ENCODE assay signal across 11 cellular contexts in genomic region chr5:95725937-95726810, GRCh38. TPM values are rescaled to one million over a fixed set of nuclear protein-coding genes. Genes with fewer than 3 reads are reported as not detected.
DNase-seq lines count a peak whose midpoint lies in the region; ATAC-seq and TF ChIP-seq lines count a peak whose summit lies in the region.
"Had no signal": no experiment of that assay in that cellular context is flagged by ENCODE, and none has a peak within 500 bp of the region (broad histone marks: within the 10 kb centered on the region; RNA-seq: fewer than 3 reads in every experiment).

No MANE protein-coding gene starts in this region.

- H3K36me3 ChIP-seq in IMR-90 (ENCODE audit: control insufficient read depth, insufficient read depth, low read length) (no peaks in the 10 kb centered on the region), esophagus muscularis mucosa (no peaks in the 10 kb centered on the region), thoracic aorta (no peaks in the 10 kb centered on the region), H7 (replicated peaks; ENCODE audit: control insufficient read depth, insufficient read depth, low read length) (no peaks in the 10 kb centered on the region)
- no peaks in the 10 kb centered on the region for H3K36me3 ChIP-seq in naive thymus-derived CD4-positive, alpha-beta T cell (ENCODE audit: control insufficient read depth in 2 of 3, insufficient read depth in 3 of 3, low read length in 3 of 3)

- CTCF ChIA-PET in IMR-90 (lab: Yijun Ruan, JAX), result interaction anchor here (0.6 to 3.5 kb wide), 3 partner anchors 8 to 79 kb away, joined by 3 to 16 read pairs (median 4); partner anchors contain the start of gene RFESD
- CTCF ChIA-PET in naive thymus-derived CD4-positive, alpha-beta T cell (lab: Charles Lee), result no interaction called here

- peak overlapping the region; percentile 96; the same call in 2 of the 3 replicates for H2BK15ac ChIP-seq in IMR-90 (ENCODE audit: low read depth, low read length)

- H3K36me3 Mint-ChIP-seq in naive thymus-derived CD4-positive, alpha-beta T cell, result no peaks in the 10 kb centered on the region

- H3K27me3 Mint-ChIP-seq in naive thymus-derived CD4-positive, alpha-beta T cell, result peaks cover 0 to 54% (median 5%) of the 10 kb centered on the region in 5 donors

- H3K27ac ChIP-seq in IMR-90 (ENCODE audit: insufficient read depth, low read length) (peak overlapping the region; percentile 87), esophagus muscularis mucosa (replicated peaks in 1 of 4) (peak overlapping the region; percentile 14 to 48 (median 36)), thoracic aorta (peak overlapping the region in 1 of 2 donors; percentile 2), dorsolateral prefrontal cortex (peak overlapping the region in 11 of 59 donors; percentile 6 to 47 (median 18))
- no peak overlapping the region for H3K27ac ChIP-seq in naive thymus-derived CD4-positive, alpha-beta T cell (ENCODE audit: low read depth, low read length)

- H2AK9ac ChIP-seq in IMR-90 (replicated peaks; ENCODE audit: low read depth, low read length, poor library complexity), result peak overlapping the region; percentile 56

- H3K79me1 ChIP-seq in IMR-90 (ENCODE audit: low read depth in 1 of 2, low read length in 2 of 2), result peaks cover 0 to 16% of the 10 kb centered on the region in 2 experiments; a peak in 2 of 4 replicates

- peaks cover 7% of the 10 kb centered on the region; the same call in 1 of the 2 replicates for H3K9me1 ChIP-seq in IMR-90 (ENCODE audit: insufficient read depth, low read length)

- peak overlapping the region in 2 of 9 donors; percentile 23 to 26 for H3K27ac Mint-ChIP-seq in naive thymus-derived CD4-positive, alpha-beta T cell
- H3K27ac Mint-ChIP-seq: stimulated activated naive CD8-positive, alpha-beta T cell treated with anti-CD3 and anti-CD28 coated beads, Interleukin-15, Interleukin-2, amounts not matched to agents 100 ng/mL and 50 ng/mL, for 24 hours had no signal

- in situ Hi-C loops in IMR-90 (cut with MboI; ENCODE audit: low sequenced_read_pairs), result no loop called here

- H3K56ac ChIP-seq in IMR-90 (ENCODE audit: extremely low read depth, insufficient read depth, low read length), result peak overlapping the region; percentile 55; the same call in 1 of the 2 replicates

- peak overlapping the region; percentile 90 for H3K23ac ChIP-seq in IMR-90 (ENCODE audit: low read depth, low read length)

- POLR2A ChIA-PET in IMR-90 (lab: Charles Lee; ENCODE audit: unreplicated experiment), result interaction anchor here (0.7 kb wide), 1 partner anchor 34 kb away, joined by 9 read pairs; no protein-coding TSS in a partner anchor
- POLR2A ChIA-PET in naive thymus-derived CD4-positive, alpha-beta T cell (lab: Charles Lee), result interaction anchor here (0.6 kb wide), 1 partner anchor 101 kb away, joined by 3 read pairs; no protein-coding TSS in a partner anchor

- no peak for TF ChIP-seq RAD21 in IMR-90 (IDR thresholded peaks at IDR 0.05; ENCODE audit: low read length)

- H4K20me1 ChIP-seq in IMR-90 (ENCODE audit: insufficient read depth, low read length), result no peaks in the 10 kb centered on the region

- H3K4me2 ChIP-seq in IMR-90 (ENCODE audit: low read depth, low read length), result peak overlapping the region; percentile 79

- no peaks in the 10 kb centered on the region for H3K27me3 ChIP-seq in IMR-90 (ENCODE audit: control insufficient read depth, insufficient read depth, low read length)
- H3K27me3 ChIP-seq in esophagus muscularis mucosa, result no peaks in the 10 kb centered on the region
- no peaks in the 10 kb centered on the region for H3K27me3 ChIP-seq in thoracic aorta (replicated peaks; ENCODE audit: insufficient read depth)
- no peaks in the 10 kb centered on the region for H3K27me3 ChIP-seq in naive thymus-derived CD4-positive, alpha-beta T cell (ENCODE audit: control insufficient read depth in 2 of 2, insufficient read depth in 2 of 2, low read length in 2 of 2)
- peaks cover 12% of the 10 kb centered on the region; the same call in 1 of the 2 replicates for H3K27me3 ChIP-seq in H7 (ENCODE audit: control insufficient read depth, insufficient read depth, low read length)
- no peaks in the 10 kb centered on the region for H3K27me3 ChIP-seq in dorsolateral prefrontal cortex

- H3K4me1 ChIP-seq in IMR-90 (ENCODE audit: control insufficient read depth, insufficient read depth, low read length), result peaks cover 19% of the 10 kb centered on the region
- H3K4me1 ChIP-seq in esophagus muscularis mucosa, result peaks cover 20 to 67% (median 48%) of the 10 kb centered on the region in 4 donors
- H3K4me1 ChIP-seq in thoracic aorta (ENCODE audit: control insufficient read depth in 1 of 2, low read depth in 2 of 2), result peaks cover 9 to 20% of the 10 kb centered on the region in 2 donors
- H3K4me1 ChIP-seq in naive thymus-derived CD4-positive, alpha-beta T cell (ENCODE audit: control insufficient read depth in 2 of 2, insufficient read depth in 2 of 2, low read length in 2 of 2), result peaks cover 0 to 20% of the 10 kb centered on the region in 2 donors

- BruUV-seq in IMR-90 (replicated peaks; lab: Mats Ljungman, UMichigan), result no TSS peak

- H4K8ac ChIP-seq in IMR-90 (ENCODE audit: low read depth in 2 of 2, low read length in 2 of 2), result peak overlapping the region; percentile 89 to 92; a peak in 3 of 4 replicates

- peak overlapping the region; percentile 88 for H4K91ac ChIP-seq in IMR-90 (ENCODE audit: insufficient read depth, low read depth, low read length)

- H2AK5ac ChIP-seq in IMR-90 (ENCODE audit: low read depth, low read length), result peak overlapping the region; percentile 93; the same call in 1 of the 2 replicates

- peak overlapping the region; percentile 90 for H2BK5ac ChIP-seq in IMR-90 (ENCODE audit: low read depth, low read length, poor library complexity, severe bottlenecking)

- no peak for TF ChIP-seq EP300 in esophagus muscularis mucosa (IDR thresholded peaks at IDR 0.05)

- DNase-seq in IMR-90, result peak; percentile 74
- DNase-seq in esophagus muscularis mucosa (ENCODE audit: extremely low spot score), result no peak
- DNase-seq in thoracic aorta (ENCODE audit: low spot score), result no peak
- no peak for DNase-seq in naive thymus-derived CD4-positive, alpha-beta T cell
- DNase-seq in GDM1 (lab: John Stamatoyannopoulos, UW), result no peak
- no peak for DNase-seq in H7
- no peak for DNase-seq in dorsolateral prefrontal cortex
- DNase-seq: NCI-H1417 treated with DMSO at 0.1 percent for 48 hours had no signal

- peak overlapping the region; percentile 94 for H2BK120ac ChIP-seq in IMR-90 (ENCODE audit: low read depth, low read length)

- H2BK20ac ChIP-seq in IMR-90 (ENCODE audit: low read depth, low read length), result peak overlapping the region; percentile 89

- dilution Hi-C loops in IMR-90 (cut with HindIII; ENCODE audit: low sequenced_read_pairs, unreplicated experiment), result no loop called here

- peak overlapping the region; percentile 66 for H2AFZ ChIP-seq in IMR-90 (replicated peaks; ENCODE audit: low read length, poor library complexity)

- peak overlapping the region; percentile 51 for H3K9ac ChIP-seq in IMR-90 (ENCODE audit: low read depth, low read length)

- H3K9me3 ChIP-seq in IMR-90 (ENCODE audit: control insufficient read depth, insufficient read depth, low read length) (no peaks in the 10 kb centered on the region), esophagus muscularis mucosa (no peaks in the 10 kb centered on the region), thoracic aorta (no peaks in the 10 kb centered on the region)
- H3K9me3 ChIP-seq in naive thymus-derived CD4-positive, alpha-beta T cell (ENCODE audit: control insufficient read depth in 2 of 3, low read length in 3 of 3), result no peaks in the 10 kb centered on the region

- H3K18ac ChIP-seq in IMR-90 (ENCODE audit: low read depth, low read length), result peak overlapping the region; percentile 91

- peak; percentile 35 for ATAC-seq in GM18873 (IDR thresholded peaks at IDR 0.05; ENCODE audit: low FRiP score, unreplicated experiment)
- peak; percentile 8; the same call in 1 of the 2 replicates for ATAC-seq in IMR-90 (ENCODE audit: low read depth)
- ATAC-seq in thoracic aorta (ENCODE audit: insufficient number of reproducible peaks, low FRiP score, low read depth), result no peak
- no peak for ATAC-seq in naive thymus-derived CD4-positive, alpha-beta T cell

- peak overlapping the region in 4 of 10 donors; percentile 8 to 85 (median 29) for H3K4me3 Mint-ChIP-seq in naive thymus-derived CD4-positive, alpha-beta T cell
- H3K4me3 Mint-ChIP-seq: stimulated activated naive CD8-positive, alpha-beta T cell treated with anti-CD3 and anti-CD28 coated beads, Interleukin-15, Interleukin-2, amounts not matched to agents 100 ng/mL and 50 ng/mL, for 24 hours had no signal

- H3K4ac ChIP-seq in IMR-90 (ENCODE audit: low read depth, low read length), result peak overlapping the region; percentile 94

- peak overlapping the region; percentile 90 for H4K5ac ChIP-seq in IMR-90 (ENCODE audit: low read depth, low read length)

- peak overlapping the region; percentile 90 for H3K14ac ChIP-seq in IMR-90 (replicated peaks; ENCODE audit: low read depth, low read length)

- TF ChIP-seq CTCF in IMR-90 (conservative IDR thresholded peaks at IDR 0.05; ENCODE audit: low read depth, low read length) (no peak), esophagus muscularis mucosa (IDR thresholded peaks at IDR 0.05) (no peak), thoracic aorta (IDR thresholded peaks at IDR 0.05) (no peak), dorsolateral prefrontal cortex (IDR thresholded peaks at IDR 0.05 in 54 of 56, conservative IDR thresholded peaks at IDR 0.05 in 2 of 56; ENCODE audit: low read depth in 1 of 56, partially characterized antibody in 56 of 56) (no peak)

- H3K4me1 Mint-ChIP-seq in naive thymus-derived CD4-positive, alpha-beta T cell, result peaks cover 27 to 78% (median 57%) of the 10 kb centered on the region in 7 donors

- intact Hi-C loops in IMR-90 (cut with micrococcal nuclease) (no loop called here), esophagus muscularis mucosa (cut with DNase I) (no loop called here), dorsolateral prefrontal cortex (cut with DNase I) (no loop called here)
- intact Hi-C loops in naive thymus-derived CD4-positive, alpha-beta T cell (cut with micrococcal nuclease), result loop anchor here in 1 of 2 donors (5.0 kb wide), 1 partner anchor 79 kb away; the partner anchor contains the start of gene RFESD

- no peak overlapping the region for H3K4me3 ChIP-seq in IMR-90 (ENCODE audit: insufficient read depth, low read depth, low read length)
- H3K4me3 ChIP-seq in esophagus muscularis mucosa, result no peak overlapping the region
- H3K4me3 ChIP-seq in thoracic aorta, result peak overlapping the region; percentile 33
- H3K4me3 ChIP-seq in naive thymus-derived CD4-positive, alpha-beta T cell (ENCODE audit: low read length), result no peak overlapping the region
- no peak overlapping the region for H3K4me3 ChIP-seq in H7 (ENCODE audit: insufficient read depth, low read depth, low read length)
- peak overlapping the region in 1 of 59 donors; percentile 1 for H3K4me3 ChIP-seq in dorsolateral prefrontal cortex

- no peaks in the 10 kb centered on the region for H3K9me3 Mint-ChIP-seq in naive thymus-derived CD4-positive, alpha-beta T cell
- H3K9me3 Mint-ChIP-seq: stimulated activated naive CD8-positive, alpha-beta T cell treated with anti-CD3 and anti-CD28 coated beads, Interleukin-15, Interleukin-2, amounts not matched to agents 100 ng/mL and 50 ng/mL, for 24 hours had no signal

- WGBS in IMR-90 (ENCODE audit: extremely low coverage in 2 of 2, insufficient read length in 1 of 2), 2 experiments, result no CpG with 5 or more reads among the region's 4 CpGs
- 63% methylated on average over 4 of the region's 4 CpGs for WGBS in esophagus muscularis mucosa

- TF ChIP-seq POLR2A in IMR-90 (IDR thresholded peaks at IDR 0.05; ENCODE audit: low read depth, low read length), result no peak
- no peak for TF ChIP-seq POLR2A in esophagus muscularis mucosa (IDR thresholded peaks at IDR 0.05; ENCODE audit: low read depth)

RNA-seq across cellular contexts. Expression of gene RHOBTB3, which starts 5.0 kb away (rescaled TPM):
- 356 and 447 TPM in 2 replicates for total RNA-seq in IMR-90 (2012; rRNA removed)
- polyA plus RNA-seq in IMR-90 (2012; rRNA removed), result 117 and 118 TPM in 2 replicates
- 106 and 114 TPM in 2 replicates for polyA plus RNA-seq in IMR-90 (2012; cell fraction: cytosol; rRNA removed)
- polyA plus RNA-seq in IMR-90 (2012; cell fraction: nucleus; rRNA removed; ENCODE audit: low replicate concordance), result 115 and 315 TPM in 2 replicates
- 100 to 1,000 TPM in 1 of 4 donors, 10 to 100 TPM in 3; 72.9 to 165 (median 89.2) TPM for total RNA-seq in esophagus muscularis mucosa
- 10 to 100 TPM; 34.1 to 71.2 TPM for total RNA-seq in thoracic aorta
- 1 to 10 TPM in 4 of 5 experiments, under 1 TPM in 1; 0.24 to 9.6 (median 1.6) TPM for total RNA-seq in naive thymus-derived CD4-positive, alpha-beta T cell
- 1 to 10 TPM; 4.6 to 7.7 TPM for polyA plus RNA-seq in naive thymus-derived CD4-positive, alpha-beta T cell
- 23.0 and 45.6 TPM in 2 replicates for total RNA-seq in H7 (2014; rRNA removed; shearing (Covaris generic))
- 100 to 1,000 TPM in 111 of 120 experiments, 10 to 100 TPM in 9; 78.4 to 315 (median 137) TPM for total RNA-seq in dorsolateral prefrontal cortex

RNA-seq across cellular contexts. Expression of gene SPATA9, which starts 43.4 kb away (rescaled TPM):
- total RNA-seq in IMR-90 (2012; rRNA removed) (0.72 and 0.83 TPM in 2 replicates), esophagus muscularis mucosa (not detected), thoracic aorta (under 1 TPM in 1 of 2 donors, not detected in 1; 0.35 TPM), dorsolateral prefrontal cortex (1 to 10 TPM in 32 of 120 experiments, under 1 TPM in 53, not detected in 35; 0.24 to 2.5 (median 0.87) TPM)
- 0.66 and 0.86 TPM in 2 replicates for polyA plus RNA-seq in IMR-90 (2012; rRNA removed)
- polyA plus RNA-seq in IMR-90 (2012; cell fraction: cytosol; rRNA removed), result 0.16 and 0.25 TPM in 2 replicates
- polyA plus RNA-seq in IMR-90 (2012; cell fraction: nucleus; rRNA removed; ENCODE audit: low replicate concordance), result 0.21 and 2.0 TPM in 2 replicates
- under 1 TPM in 1 of 5 experiments, not detected in 4; 0.66 TPM for total RNA-seq in naive thymus-derived CD4-positive, alpha-beta T cell
- not detected for polyA plus RNA-seq in naive thymus-derived CD4-positive, alpha-beta T cell
- not detected in 2 replicates for total RNA-seq in H7 (2014; rRNA removed; shearing (Covaris generic))
- polyA plus RNA-seq: keratinocyte had no signal

Comparison
In these comparisons a context has a peak if more than half of its experiments do, and no peak if none do; other contexts are left out.
1. ATAC-seq: peak in GM18873 (single experiment) and IMR-90 (single experiment); none in thoracic aorta (single experiment) and naive thymus-derived CD4-positive, alpha-beta T cell (single experiment).